In the genomic region with DNA sequence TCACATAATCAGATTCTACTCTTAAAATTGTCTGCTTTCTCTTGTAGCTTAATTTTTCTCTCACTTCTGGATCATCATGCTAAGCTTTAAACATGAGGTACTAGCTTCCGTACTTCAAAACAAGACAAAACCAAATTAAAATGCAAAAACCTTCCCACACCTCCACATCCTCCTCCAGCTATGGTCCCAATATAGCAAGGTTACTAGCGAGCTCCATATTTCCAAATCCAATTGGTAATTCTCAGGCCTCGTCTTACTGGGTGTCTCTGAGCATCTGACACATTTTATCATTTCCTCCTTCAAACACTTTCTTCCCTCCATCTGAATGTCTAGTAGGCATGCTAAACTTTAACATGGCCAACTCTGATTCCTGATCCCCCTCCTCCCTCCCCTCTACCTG, we compare ENCODE assay signal across 29 cellular contexts.
"Had no signal": no experiment of that assay in that cellular context is flagged by ENCODE, and none has a peak within 500 bp of the region (broad histone marks: within the 10 kb centered on the region; RNA-seq: fewer than 3 reads in every experiment).

No MANE protein-coding gene starts in this region.

- H3K27ac ChIP-seq: ascending aorta, brain microvascular endothelial cell, foreskin keratinocyte, parathyroid adenoma, psoas muscle, right atrium auricular region, suprapubic skin, tibial artery, upper lobe of right lung had no signal

- H3K9me3 ChIP-seq: ascending aorta, psoas muscle, right atrium auricular region, suprapubic skin, tibial artery, upper lobe of right lung had no signal

- ATAC-seq: esophagus mucosa, foreskin keratinocyte, left cardiac atrium, left ventricle myocardium superior, psoas muscle, upper lobe of right lung had no signal

- H3K4me1 ChIP-seq: ascending aorta, foreskin keratinocyte, parathyroid adenoma, psoas muscle, right atrium auricular region, suprapubic skin, tibial artery, upper lobe of right lung had no signal

- H2AFZ ChIP-seq: parathyroid adenoma had no signal

- H3K4me2 ChIP-seq: smooth muscle cell had no signal

- H3K27me3 ChIP-seq: ascending aorta, brain microvascular endothelial cell, foreskin keratinocyte, right atrium auricular region, upper lobe of right lung had no signal

- H3K79me2 ChIP-seq: parathyroid adenoma had no signal

- H3K4me3 Mint-ChIP-seq: activated CD4-positive, alpha-beta memory T cell treated with anti-CD3 and anti-CD28 coated beads, Interleukin-2, amount 10 ng/mL, durations not matched to agents 7 days and 5 days; activated CD4-positive, alpha-beta T cell treated with anti-CD3 and anti-CD28 coated beads, Interleukin-2, amount 10 ng/mL, durations not matched to agents 7 days and 5 days; activated naive CD4-positive, alpha-beta T cell treated with anti-CD3 and anti-CD28 coated beads, Interleukin-2, amount 10 ng/mL, durations not matched to agents 7 days and 5 days; activated naive CD8-positive, alpha-beta T cell treated with anti-CD3 and anti-CD28 coated beads, Interleukin-2, amount 10 ng/mL, durations not matched to agents 7 days and 5 days; activated T-cell treated with anti-CD3 and anti-CD28 coated beads, Interleukin-2, amount 50 U/mL, for 24 hours had no signal

- H3K27ac Mint-ChIP-seq: activated CD4-positive, alpha-beta memory T cell treated with anti-CD3 and anti-CD28 coated beads, Interleukin-2, amount 10 ng/mL, durations not matched to agents 7 days and 5 days; activated CD4-positive, alpha-beta T cell treated with anti-CD3 and anti-CD28 coated beads, Interleukin-2, amount 10 ng/mL, durations not matched to agents 7 days and 5 days; activated naive CD4-positive, alpha-beta T cell treated with anti-CD3 and anti-CD28 coated beads, Interleukin-2, amount 10 ng/mL, durations not matched to agents 7 days and 5 days; activated naive CD8-positive, alpha-beta T cell treated with anti-CD3 and anti-CD28 coated beads, Interleukin-2, amount 10 ng/mL, durations not matched to agents 7 days and 5 days; activated T-cell treated with anti-CD3 and anti-CD28 coated beads, Interleukin-2, amount 50 U/mL, for 24 hours had no signal

- H3K36me3 Mint-ChIP-seq: activated naive CD4-positive, alpha-beta T cell treated with anti-CD3 and anti-CD28 coated beads, Interleukin-2, amount 10 ng/mL, durations not matched to agents 7 days and 5 days; activated naive CD8-positive, alpha-beta T cell treated with anti-CD3 and anti-CD28 coated beads, Interleukin-2, amount 10 ng/mL, durations not matched to agents 7 days and 5 days had no signal

- H3K4me3 ChIP-seq: ascending aorta, psoas muscle, right atrium auricular region, smooth muscle cell, suprapubic skin, tibial artery, upper lobe of right lung had no signal

- H3K9me3 Mint-ChIP-seq: activated CD4-positive, alpha-beta memory T cell treated with anti-CD3 and anti-CD28 coated beads, Interleukin-2, amount 10 ng/mL, durations not matched to agents 7 days and 5 days; activated CD4-positive, alpha-beta T cell treated with anti-CD3 and anti-CD28 coated beads, Interleukin-2, amount 10 ng/mL, durations not matched to agents 7 days and 5 days; activated naive CD4-positive, alpha-beta T cell treated with anti-CD3 and anti-CD28 coated beads, Interleukin-2, amount 10 ng/mL, durations not matched to agents 7 days and 5 days; activated naive CD8-positive, alpha-beta T cell treated with anti-CD3 and anti-CD28 coated beads, Interleukin-2, amount 10 ng/mL, durations not matched to agents 7 days and 5 days; activated T-cell treated with anti-CD3 and anti-CD28 coated beads, Interleukin-2, amount 50 U/mL, for 24 hours had no signal

- FAIRE-seq: endothelial cell of umbilical vein had no signal

- H3K36me3 ChIP-seq: ascending aorta, brain microvascular endothelial cell, right atrium auricular region, suprapubic skin, tibial artery, upper lobe of right lung had no signal

- DNase-seq: activated CD4-positive, alpha-beta memory T cell treated with anti-CD3 and anti-CD28 coated beads, Interleukin-2, amount 10 ng/mL, durations not matched to agents 7 days and 5 days; activated CD4-positive, alpha-beta T cell treated with anti-CD3 and anti-CD28 coated beads for 1 hour; activated CD4-positive, alpha-beta T cell treated with anti-CD3 and anti-CD28 coated beads, Interleukin-2, amount 10 ng/mL, durations not matched to agents 7 days and 5 days; activated CD8-positive, alpha-beta memory T cell treated with anti-CD3 and anti-CD28 coated beads, Interleukin-2, amount 50 U/mL, for 48 hours; activated gamma-delta T cell; activated naive CD4-positive, alpha-beta T cell treated with anti-CD3 and anti-CD28 coated beads, Interleukin-2, amount 10 ng/mL, durations not matched to agents 7 days and 5 days; activated naive CD8-positive, alpha-beta T cell treated with anti-CD3 and anti-CD28 coated beads, Interleukin-2, amount 10 ng/mL, durations not matched to agents 7 days and 5 days; activated T-cell treated with anti-CD3 and anti-CD28 coated beads, Interleukin-2, amount 50 U/mL, for 24 hours; brain microvascular endothelial cell; central memory CD4-positive, alpha-beta T cell; foreskin keratinocyte; islet precursor cell; left cardiac atrium; left ventricle myocardium superior; psoas muscle; stimulated activated CD4-positive, alpha-beta T cell treated with anti-CD3 and anti-CD28 coated beads, Interleukin-1b, Interleukin-23, amount 100 ng/mL, for 48 hours; stimulated activated CD4-positive, alpha-beta T cell treated with anti-CD3 and anti-CD28 coated beads, Interleukin-4, amount 100 ng/mL, for 4 hours; stimulated activated CD8-positive, alpha-beta memory T cell treated with anti-CD3 and anti-CD28 coated beads, Interleukin-4, amount 100 ng/mL, for 48 hours; stimulated activated naive CD4-positive, alpha-beta T cell; T-helper 2 cell; tibial artery; upper lobe of right lung had no signal
